Comparison of ENCODE assay signal across 15 cellular contexts in genomic region chr7:127901895-127902703, GRCh38.
A peak's percentile ranks its signal among the peaks of the same experiment; 100 is the strongest.
DNase-seq lines count a peak whose midpoint lies in the region; ATAC-seq lines count a peak whose summit lies in the region.
"Had no signal": no experiment of that assay in that cellular context is flagged by ENCODE, and none has a peak within 500 bp of the region (broad histone marks: within the 10 kb centered on the region; RNA-seq: fewer than 3 reads in every experiment).

No MANE protein-coding gene starts in this region.

- ATAC-seq in GM18498 (IDR thresholded peaks at IDR 0.05; ENCODE audit: unreplicated experiment), result peak; percentile 49
- ATAC-seq in GM21529 (IDR thresholded peaks at IDR 0.05; ENCODE audit: unreplicated experiment), result peak; percentile 38
- ATAC-seq in left lobe of liver, result peak; percentile 65
- no peak for ATAC-seq in HG03565 (IDR thresholded peaks at IDR 0.05; ENCODE audit: unreplicated experiment)
- ATAC-seq: foreskin keratinocyte had no signal

- DNase-seq in MV-4-11 (lab: John Stamatoyannopoulos, UW) (peak; percentile 30), left lobe of liver (ENCODE audit: low spot score) (no peak), dedifferentiated amniotic fluid mesenchymal stem cell (ENCODE audit: extremely low spot score) (no peak), cortex of kidney (lab: John Stamatoyannopoulos, UW) (no peak), COLO829 (ENCODE audit: low spot score) (no peak)
- DNase-seq: aorta; CD4-positive, alpha-beta T cell; effector memory CD4-positive, alpha-beta T cell; foreskin keratinocyte; Peyer's patch; T1000; thyroid gland had no signal
